In genomic region chr18:809985-810642, GRCh38 we compare ENCODE assay signal across 8 cellular contexts. TPM values are rescaled to one million over a fixed set of nuclear protein-coding genes. Genes with fewer than 3 reads are reported as not detected.
A peak's percentile ranks its signal among the peaks of the same experiment; 100 is the strongest.
DNase-seq lines count a peak whose midpoint lies in the region; ATAC-seq, FAIRE-seq and TF ChIP-seq lines count a peak whose summit lies in the region.

No MANE protein-coding gene starts in this region.

- no peak overlapping the region for H2AFZ ChIP-seq in HepG2 (ENCODE audit: low read length)
- H2AFZ ChIP-seq in OCI-LY7 (ENCODE audit: low read length) = no peak overlapping the region

- H3K4me2 ChIP-seq in HepG2 (ENCODE audit: low read depth, low read length) = peak overlapping the region; percentile 96
- H3K4me2 ChIP-seq in OCI-LY7 (ENCODE audit: low read length) = no peak overlapping the region

- H3K4me3 ChIP-seq in GM12864 (ENCODE audit: low read depth, low read length) = peak overlapping the region; percentile 97; the same call in 1 of the 2 replicates
- peak overlapping the region; percentile 80; the same call in 1 of the 2 replicates for H3K4me3 ChIP-seq in H7 (ENCODE audit: insufficient read depth, low read depth, low read length)
- H3K4me3 ChIP-seq in SJCRH30 = peak overlapping the region; percentile 100
- peak overlapping the region; percentile 99; a peak in 5 of 6 replicates for H3K4me3 ChIP-seq in HepG2 (replicated peaks in 1 of 3; ENCODE audit: insufficient read depth in 1 of 3, low read depth in 2 of 3, low read length in 3 of 3)
- no peak overlapping the region for H3K4me3 ChIP-seq in OCI-LY7 (ENCODE audit: low read depth, low read length, poor library complexity, severe bottlenecking)

- DNase-seq in GM12864 (ENCODE audit: low read depth) = no peak
- no peak for DNase-seq in H7
- DNase-seq in SJCRH30 = no peak
- no peak for DNase-seq in HepG2 (ENCODE audit: low spot score)
- DNase-seq in iPS-NIHi11 (ENCODE audit: low spot score) = no peak
- DNase-seq in OCI-LY7 (ENCODE audit: low spot score) = no peak
- no peak for DNase-seq in NCI-H2196 treated with DMSO at 0.1 percent for 48 hours (lab: John Stamatoyannopoulos, UW; ENCODE audit: unreplicated experiment)
- no peak for DNase-seq in NCI-H2196 (lab: John Stamatoyannopoulos, UW; ENCODE audit: unreplicated experiment)

- CTCF ChIA-PET in HepG2 (lab: Yijun Ruan, JAX; ENCODE audit: low intra/inter-chr PET ratio, low total read pairs) = no interaction called here
- CTCF ChIA-PET in OCI-LY7 (lab: Charles Lee; ENCODE audit: unreplicated experiment) = no interaction called here

- in situ Hi-C loops in HepG2 (cut with HindIII; ENCODE audit: extremely low pct_ligation_motif_present, low pct_unique_long_range_greater_than_20kb) = no loop called here

- H4K20me1 ChIP-seq in HepG2 (ENCODE audit: insufficient read depth, low read length) (peaks cover 24% of the 10 kb centered on the region), OCI-LY7 (ENCODE audit: insufficient read depth, low read length) (no peaks in the 10 kb centered on the region)

- H3K27me3 ChIP-seq in H7 (ENCODE audit: control insufficient read depth, insufficient read depth, low read length) (no peaks in the 10 kb centered on the region), SJCRH30 (no peaks in the 10 kb centered on the region), HepG2 (ENCODE audit: control insufficient read depth in 1 of 2, insufficient read depth in 2 of 2, low read length in 2 of 2) (no peaks in the 10 kb centered on the region; a peak in 1 of 5 replicates)

- H3K79me2 ChIP-seq in HepG2 (ENCODE audit: insufficient read depth, low read length) (peaks cover 67% of the 10 kb centered on the region), OCI-LY7 (ENCODE audit: insufficient read depth, low read depth, low read length) (no peaks in the 10 kb centered on the region)

- POLR2A ChIA-PET in HepG2 (lab: Yijun Ruan, JAX) (no interaction called here), OCI-LY7 (lab: Charles Lee) (interaction anchor here (0.6 kb wide), 1 partner anchor 342 kb away, joined by 4 read pairs; no protein-coding TSS in a partner anchor)

- H3K9me3 ChIP-seq in SJCRH30 (replicated peaks) (no peaks in the 10 kb centered on the region), HepG2 (ENCODE audit: low read length) (no peaks in the 10 kb centered on the region), OCI-LY7 (ENCODE audit: low read length) (no peaks in the 10 kb centered on the region)

- H3K36me3 ChIP-seq in H7 (replicated peaks; ENCODE audit: control insufficient read depth, insufficient read depth, low read length) (no peaks in the 10 kb centered on the region), SJCRH30 (no peaks in the 10 kb centered on the region), HepG2 (replicated peaks in 1 of 2; ENCODE audit: control insufficient read depth in 1 of 2, insufficient read depth in 2 of 2, low read length in 2 of 2) (no peaks in the 10 kb centered on the region), OCI-LY7 (ENCODE audit: insufficient read depth, low read length) (no peaks in the 10 kb centered on the region)

- no peaks in the 10 kb centered on the region for H3K9me2 ChIP-seq in OCI-LY7 (ENCODE audit: insufficient read depth, low read length)

- H3K4me1 ChIP-seq in SJCRH30 (peaks cover 12% of the 10 kb centered on the region), HepG2 (ENCODE audit: insufficient read depth, low read length) (peaks cover 53% of the 10 kb centered on the region), OCI-LY7 (ENCODE audit: insufficient read depth, low read length, poor library complexity, severe bottlenecking) (no peaks in the 10 kb centered on the region)

- no peak for TF ChIP-seq POLR2A in HepG2 (IDR thresholded peaks at IDR 0.05; ENCODE audit: insufficient read depth in 1 of 2, low read depth in 2 of 2, low read length in 2 of 2)

- no peak for FAIRE-seq in HepG2 (lab: Jason Lieb, UNC)

- H3K9ac ChIP-seq in HepG2 (ENCODE audit: insufficient read depth, low read depth, low read length) = peak overlapping the region; percentile 90

- H3K27ac ChIP-seq in SJCRH30 (no peak overlapping the region), HepG2 (ENCODE audit: extremely low read length, insufficient read depth, low read length) (peak overlapping the region; percentile 89), OCI-LY7 (ENCODE audit: low read depth, low read length, poor library complexity, severe bottlenecking) (no peak overlapping the region)

- BruUV-seq in HepG2 (replicated peaks; lab: Mats Ljungman, UMichigan) (no TSS peak), OCI-LY7 (replicated peaks; lab: Mats Ljungman, UMichigan) (no TSS peak)

- no peak for TF ChIP-seq EP300 in HepG2 (IDR thresholded peaks at IDR 0.05; ENCODE audit: low read depth in 2 of 2, low read length in 2 of 2)
- TF ChIP-seq EP300 in HepG2 (CRISPR knock-in tag; IDR thresholded peaks at IDR 0.05; ENCODE audit: borderline replicate concordance) = no peak

- TF ChIP-seq CTCF in GM12864 (IDR thresholded peaks at IDR 0.05; ENCODE audit: low read depth, low read length, missing control alignments) = no peak
- no peak for TF ChIP-seq CTCF in HepG2 (CRISPR knock-in tag; IDR thresholded peaks at IDR 0.05)
- no peak for TF ChIP-seq CTCF in OCI-LY7 (conservative IDR thresholded peaks at IDR 0.05; ENCODE audit: low read length)

- 2% methylated on average over 6 of the region's 6 CpGs for WGBS in HepG2 (ENCODE audit: low lambda C conversion rate)

- intact Hi-C loops in HepG2 (cut with micrococcal nuclease; ENCODE audit: unreplicated experiment) = loop anchor here (2.0 kb wide), 1 partner anchor 39 kb away; no protein-coding TSS in a partner anchor
- intact Hi-C loops in OCI-LY7 (cut with micrococcal nuclease; ENCODE audit: unreplicated experiment) = no loop called here

- no peak for ATAC-seq in HepG2

- TF ChIP-seq RAD21 in HepG2 (CRISPR knock-in tag; IDR thresholded peaks at IDR 0.05) = no peak

TF ChIP-seq in HepG2, 621 proteins besides CTCF, POLR2A, EP300 and RAD21:
- TF ChIP-seq MTA3 (CRISPR knock-in tag; IDR thresholded peaks at IDR 0.05) (no peak), CREM (IDR thresholded peaks at IDR 0.05) (0 out of 2 replicates have a peak, but pooled peaks have one; percentile 8), CREM (CRISPR knock-in tag; IDR thresholded peaks at IDR 0.05) (no peak), ASH2L (IDR thresholded peaks at IDR 0.05; ENCODE audit: insufficient read length, low read depth, low read length) (peak; percentile 44), ZNF296 (CRISPR knock-in tag; conservative IDR thresholded peaks at IDR 0.05) (no peak), MIER2 (CRISPR knock-in tag; IDR thresholded peaks at IDR 0.05) (no peak), JDP2 (CRISPR knock-in tag; IDR thresholded peaks at IDR 0.05; ENCODE audit: borderline replicate concordance) (no peak), ZNF672 (CRISPR knock-in tag; IDR thresholded peaks at IDR 0.05) (no peak), CEBPB (IDR thresholded peaks at IDR 0.05; ENCODE audit: borderline replicate concordance, low read depth, low read length) (peak; percentile 44; the same call in 1 of the 2 replicates), PCBP1 (IDR thresholded peaks at IDR 0.05; ENCODE audit: borderline replicate concordance, low read depth, low read length) (no peak)

RNA-seq across cellular contexts. Expression of gene YES1, which starts 1.9 kb away (rescaled TPM):
- total RNA-seq in H7 (2014; rRNA removed; shearing (Covaris generic)) = 69.4 and 101 TPM in 2 replicates
- 151 and 185 TPM in 2 replicates for total RNA-seq in SJCRH30 (2014; rRNA removed; shearing (Covaris generic))
- 70.8 and 105 TPM in 2 replicates for total RNA-seq in HepG2 (2016; rRNA removed; fragmentation: Illumina TruSeq; extraction: Trizol)
- total RNA-seq in HepG2 (2016; cell fraction: cytosol; rRNA removed; fragmentation: Illumina TruSeq; extraction: Trizol; ENCODE audit: low read depth) = 15.8 and 18.2 TPM in 2 replicates
- total RNA-seq in HepG2 (2016; cell fraction: insoluble cytoplasmic fraction; rRNA removed; fragmentation: Illumina TruSeq; extraction: Trizol) = 69.2 and 96.9 TPM in 2 replicates
- 80.5 and 89.8 TPM in 2 replicates for total RNA-seq in HepG2 (2016; cell fraction: membrane; rRNA removed; fragmentation: Illumina TruSeq; extraction: Trizol)
- 32.4 and 40.0 TPM in 2 replicates for total RNA-seq in HepG2 (2016; cell fraction: nucleus; rRNA removed; fragmentation: Illumina TruSeq; extraction: Trizol)
- polyA plus RNA-seq in HepG2 (2011; rRNA removed) = 13.6 and 17.2 TPM in 2 replicates
- 20.0 and 23.3 TPM in 2 replicates for polyA plus RNA-seq in HepG2 (2011; cell fraction: cytosol; rRNA removed)
- polyA plus RNA-seq in HepG2 (2011; cell fraction: nucleus; rRNA removed) = 12.0 and 12.1 TPM in 2 replicates
- polyA plus RNA-seq in HepG2 (2012) = 38.9 and 45.8 TPM in 2 replicates
- 10.0 and 10.4 TPM in 2 replicates for polyA plus RNA-seq in HepG2 (2016; cell fraction: cytosol; fragmentation: Illumina TruSeq; extraction: Trizol; ENCODE audit: low read depth)
- 69.0 and 76.0 TPM in 2 replicates for polyA plus RNA-seq in HepG2 (2016; cell fraction: insoluble cytoplasmic fraction; fragmentation: Illumina TruSeq; extraction: Trizol; ENCODE audit: low read depth)
- 33.4 and 35.7 TPM in 2 replicates for polyA plus RNA-seq in HepG2 (2016; cell fraction: membrane; fragmentation: Illumina TruSeq; extraction: Trizol; ENCODE audit: low read depth)
- polyA plus RNA-seq in HepG2 (2016; cell fraction: nucleus; fragmentation: Illumina TruSeq; extraction: Trizol; ENCODE audit: insufficient read depth, low read depth) = 27.3 and 29.1 TPM in 2 replicates
- 35.4 and 58.6 TPM in 2 replicates for polyA minus RNA-seq in HepG2 (2011; rRNA and poly(A)+ RNA removed; ENCODE audit: low replicate concordance)
- 29.1 and 33.4 TPM in 2 replicates for polyA minus RNA-seq in HepG2 (2011; cell fraction: cytosol; rRNA and poly(A)+ RNA removed)
- polyA minus RNA-seq in HepG2 (2011; cell fraction: nucleus; rRNA and poly(A)+ RNA removed) = 16.5 and 22.1 TPM in 2 replicates
- total RNA-seq in OCI-LY7 (2014; rRNA removed; shearing (Covaris generic)) = not detected in 2 replicates
- total RNA-seq in OCI-LY7 (2022) = 0.13 TPM in 1 of 2 replicates, not detected in the other

Comparison
In these comparisons a context has a peak if more than half of its experiments do, and no peak if none do; other contexts are left out.
1. RNA of gene YES1, which starts 1.9 kb away (total RNA-seq): 151 to 185 TPM in SJCRH30, 15.8 to 105 TPM in HepG2 and 69.4 to 101 TPM in H7; 0.13 TPM in OCI-LY7; every median in the first group is over 10 times any median in the second.